In the genomic region with DNA sequence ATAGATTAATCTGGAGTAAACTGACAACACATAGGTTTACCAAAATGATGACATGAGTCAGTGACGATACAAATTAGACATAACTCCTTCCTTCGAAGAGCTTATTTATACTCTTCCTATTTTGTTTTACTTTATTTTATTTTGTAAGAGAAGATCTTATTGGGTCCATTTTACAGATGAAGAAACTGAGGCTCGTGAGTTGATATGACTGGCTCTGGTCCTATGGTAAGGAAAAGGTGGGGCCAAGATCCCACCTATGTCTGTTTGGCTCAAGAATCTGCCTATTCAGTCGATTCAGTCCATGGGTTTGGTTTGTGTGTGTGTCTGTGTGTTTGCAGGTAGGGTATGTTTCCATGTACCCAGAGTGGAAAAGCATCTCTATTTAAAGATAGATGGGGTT, we compare ENCODE assay signal across 1 cellular context.
TF ChIP-seq lines count a peak whose summit lies in the region.

No MANE protein-coding gene starts in this region.

TF ChIP-seq in K562, 482 proteins besides CTCF, POLR2A, EP300 and RAD21:
- 0 out of 4 replicates have a peak, but pooled peaks have one; percentile 33 to 34 for TF ChIP-seq KDM1A (IDR thresholded peaks at IDR 0.05)
- peak; percentile 84 for TF ChIP-seq BCOR (IDR thresholded peaks at IDR 0.05)
- TF ChIP-seq ZC3H8 (IDR thresholded peaks at IDR 0.05): no peak
- peak; percentile 30 for TF ChIP-seq RBM25 (IDR thresholded peaks at IDR 0.05; ENCODE audit: low read depth, low read length, severe bottlenecking)
